Comparison of ENCODE assay signal across 22 cellular contexts in genomic region chr19:39508629-39509028, GRCh38. TPM values are rescaled to one million over a fixed set of nuclear protein-coding genes. Genes with fewer than 3 reads are reported as not detected.
"Had no signal": no experiment of that assay in that cellular context is flagged by ENCODE, and none has a peak within 500 bp of the region (broad histone marks: within the 10 kb centered on the region; RNA-seq: fewer than 3 reads in every experiment).

No MANE protein-coding gene starts in this region.

- H3K9me3 Mint-ChIP-seq: activated B cell treated with CpG ODN at 0.5 μM for 24 hours; activated CD4-positive, alpha-beta T cell treated with anti-CD3 and anti-CD28 coated beads, Interleukin-2, amount 10 ng/mL, durations not matched to agents 24 days and 14 days; activated naive CD4-positive, alpha-beta T cell treated with anti-CD3 and anti-CD28 coated beads, Interleukin-2, amount 50 U/mL, for 24 hours had no signal

- H3K27ac ChIP-seq: brain microvascular endothelial cell, cardiac muscle cell had no signal

- ATAC-seq: activated CD8-positive, alpha-beta T cell treated with anti-CD3 and anti-CD28 coated beads, Interleukin-2, amount 10 ng/mL, durations not matched to agents 7 days and 5 days; PC-3; T-helper 17 cell had no signal

- H3K27ac Mint-ChIP-seq: activated B cell treated with CpG ODN at 0.5 μM for 24 hours; activated CD4-positive, alpha-beta T cell treated with anti-CD3 and anti-CD28 coated beads, Interleukin-2, amount 10 ng/mL, durations not matched to agents 24 days and 14 days; activated CD8-positive, alpha-beta T cell treated with anti-CD3 and anti-CD28 coated beads, Interleukin-2, amount 10 ng/mL, durations not matched to agents 7 days and 5 days; activated naive CD4-positive, alpha-beta T cell treated with anti-CD3 and anti-CD28 coated beads, Interleukin-2, amount 50 U/mL, for 24 hours; T-helper 17 cell had no signal

- H3K4me3 ChIP-seq: cardiac muscle cell had no signal

- DNase-seq: activated B cell treated with CpG ODN at 0.5 μM for 24 hours; activated CD4-positive, alpha-beta T cell treated with anti-CD3 and anti-CD28 coated beads for 1 hour; activated CD4-positive, alpha-beta T cell treated with anti-CD3 and anti-CD28 coated beads, Interleukin-2, amount 10 ng/mL, durations not matched to agents 24 days and 14 days; activated CD8-positive, alpha-beta memory T cell treated with anti-CD3 and anti-CD28 coated beads, Interleukin-2, amount 50 U/mL, for 48 hours; activated CD8-positive, alpha-beta T cell treated with anti-CD3 and anti-CD28 coated beads, Interleukin-2, amount 10 ng/mL, durations not matched to agents 7 days and 5 days; activated T-cell treated with anti-CD3 and anti-CD28 coated beads, Interleukin-2, amount 50 U/mL, for 1 hour; amygdala; brain microvascular endothelial cell; Karpas-422; NCI-H1436 treated with DMSO at 0.1 percent for 48 hours; NCI-H187 treated with DMSO at 0.1 percent for 48 hours; NCI-H2081 treated with DMSO at 0.1 percent for 48 hours; NCI-H446; NCI-H524; PC-3; SIG-M5; T-helper 17 cell; T-helper 9 cell had no signal

- H3K36me3 ChIP-seq: brain microvascular endothelial cell, cardiac muscle cell had no signal

RNA-seq across cellular contexts. Expression of gene SELENOV, which starts 6.3 kb away (rescaled TPM):
- total RNA-seq: activated B cell treated with CpG ODN at 0.5 μM for 24 hours; activated CD4-positive, alpha-beta T cell treated with anti-CD3 and anti-CD28 coated beads, Interleukin-2, amount 10 ng/mL, durations not matched to agents 24 days and 14 days; activated CD8-positive, alpha-beta T cell treated with anti-CD3 and anti-CD28 coated beads, Interleukin-2, amount 10 ng/mL, durations not matched to agents 7 days and 5 days; astrocyte; PC-3; RPMI7951; T-helper 17 cell had no signal

RNA-seq across cellular contexts. Expression of gene DLL3, which starts 9.9 kb away (rescaled TPM):
- total RNA-seq: T-helper 17 cell had no signal
